ENCODE assay signal across 8 cellular contexts in genomic region chr3:197003461-197004385, GRCh38. TPM values are rescaled to one million over a fixed set of nuclear protein-coding genes. Genes with fewer than 3 reads are reported as not detected.
DNase-seq lines count a peak whose midpoint lies in the region; ATAC-seq and TF ChIP-seq lines count a peak whose summit lies in the region.

No MANE protein-coding gene starts in this region.

- WGBS in esophagus, 2 donors: 14 to 16% methylated on average over 59 to 61 of the region's 61 CpGs

- POLR2A ChIA-PET in WTC11 (lab: Charles Lee): no interaction called here

- no peaks in the 10 kb centered on the region for H4K20me1 ChIP-seq in osteoblast (ENCODE audit: insufficient read depth, low read length)

- TF ChIP-seq CTCF in WTC11 (IDR thresholded peaks at IDR 0.05) (no peak), osteoblast (IDR thresholded peaks at IDR 0.05; ENCODE audit: extremely low read depth, low read depth, low read length) (no peak)

- CTCF ChIA-PET in WTC11 (lab: Charles Lee): interaction anchor here (0.7 to 5.1 kb wide), 6 partner anchors 8 to 61 kb away, joined by 3 to 48 read pairs (median 4); partner anchors contain the start of genes MELTF and NCBP2

- peak; percentile 45 for ATAC-seq in WTC11

- H3K4me3 ChIP-seq in esophagus (ENCODE audit: low read depth in 1 of 2, low read length in 2 of 2): peak overlapping the region; percentile 60
- H3K4me3 ChIP-seq in osteoblast (ENCODE audit: insufficient read depth, low read length): peak overlapping the region; percentile 69

- peak overlapping the region; percentile 71 for H3K4me3 Mint-ChIP-seq in WTC11

- H3K27me3 ChIP-seq in esophagus (ENCODE audit: control insufficient read depth in 1 of 2, insufficient read depth in 2 of 2, low read length in 2 of 2) (no peaks in the 10 kb centered on the region), osteoblast (ENCODE audit: insufficient read depth, low read length) (no peaks in the 10 kb centered on the region)

- peak overlapping the region; percentile 56 for H2AFZ ChIP-seq in osteoblast (ENCODE audit: low read length)

- no peaks in the 10 kb centered on the region for H3K79me2 ChIP-seq in osteoblast (ENCODE audit: insufficient read depth, low read length)

- peak overlapping the region; percentile 75 for H3K4me2 ChIP-seq in osteoblast (ENCODE audit: insufficient read depth, low read length)

- DNase-seq in activated T-cell treated with anti-CD3 and anti-CD28 coated beads for 1 hour (ENCODE audit: low read depth): peak; percentile 13
- DNase-seq in activated T-cell treated with anti-CD3 and anti-CD28 coated beads for 4 hours: no peak
- peak; percentile 67 for DNase-seq in HuH-7 (ENCODE audit: low spot score)
- no peak for DNase-seq in WTC11 (ENCODE audit: low spot score)
- DNase-seq in osteoblast (ENCODE audit: insufficient read length, low spot score, missing footprints): no peak
- DNase-seq in H4 (ENCODE audit: low spot score): no peak
- DNase-seq in mesenteric fat pad (ENCODE audit: low spot score): no peak

- H3K27ac ChIP-seq in esophagus (ENCODE audit: low read depth in 2 of 2, low read length in 1 of 2): peak overlapping the region; percentile 88
- H3K27ac ChIP-seq in osteoblast (ENCODE audit: low read depth, low read length): no peak overlapping the region

- H3K27ac Mint-ChIP-seq in WTC11: no peak overlapping the region

- no peaks in the 10 kb centered on the region for H3K36me3 ChIP-seq in esophagus (ENCODE audit: control insufficient read depth in 2 of 2, insufficient read depth in 2 of 2, low read length in 1 of 2)
- no peaks in the 10 kb centered on the region for H3K36me3 ChIP-seq in osteoblast (ENCODE audit: insufficient read depth, low read length)

- H3K4me1 ChIP-seq in esophagus (ENCODE audit: control insufficient read depth in 2 of 2, insufficient read depth in 2 of 2, low read length in 1 of 2) (peaks cover 0 to 8% of the 10 kb centered on the region in 2 donors), osteoblast (ENCODE audit: insufficient read depth, low read length) (peaks cover 8% of the 10 kb centered on the region)

- peaks cover 29% of the 10 kb centered on the region for H3K27me3 Mint-ChIP-seq in WTC11 (ENCODE audit: low read depth)

- peaks cover 15% of the 10 kb centered on the region for H3K4me1 Mint-ChIP-seq in WTC11

- H3K9me3 Mint-ChIP-seq in WTC11: no peaks in the 10 kb centered on the region

- H3K9me3 ChIP-seq in esophagus (ENCODE audit: control insufficient read depth in 2 of 2, insufficient read depth in 1 of 2, low read depth in 1 of 2, low read length in 1 of 2) (peaks cover 0 to 3% of the 10 kb centered on the region in 2 donors), osteoblast (ENCODE audit: low read depth, low read length) (no peaks in the 10 kb centered on the region)

- no peaks in the 10 kb centered on the region for H3K36me3 Mint-ChIP-seq in WTC11

TF ChIP-seq in WTC11, 78 proteins besides CTCF, POLR2A, EP300 and RAD21 (continues in another document):
- no peak for TF ChIP-seq NR1H2 (CRISPR knock-in tag; IDR thresholded peaks at IDR 0.05)
- no peak for TF ChIP-seq GRHL2 (CRISPR knock-in tag; IDR thresholded peaks at IDR 0.05; ENCODE audit: insufficient replicate concordance, severe bottlenecking)
- TF ChIP-seq ZSCAN18 (CRISPR knock-in tag; IDR thresholded peaks at IDR 0.05): no peak
- TF ChIP-seq FOXP4 (CRISPR knock-in tag; IDR thresholded peaks at IDR 0.05): no peak
- TF ChIP-seq ZNF671 (CRISPR knock-in tag; IDR thresholded peaks at IDR 0.05): no peak
- TF ChIP-seq STAT6 (CRISPR knock-in tag; conservative IDR thresholded peaks at IDR 0.05; ENCODE audit: low read depth): no peak
- no peak for TF ChIP-seq SMAD3 (CRISPR knock-in tag; IDR thresholded peaks at IDR 0.05; ENCODE audit: borderline replicate concordance)
- no peak for TF ChIP-seq CREM (CRISPR knock-in tag; IDR thresholded peaks at IDR 0.05)
- TF ChIP-seq TEAD4 (CRISPR knock-in tag; IDR thresholded peaks at IDR 0.05): no peak
- TF ChIP-seq PRRX2 (CRISPR knock-in tag; IDR thresholded peaks at IDR 0.05): no peak
- TF ChIP-seq ETV6 (CRISPR knock-in tag; IDR thresholded peaks at IDR 0.05): no peak
- no peak for TF ChIP-seq MAX (CRISPR knock-in tag; IDR thresholded peaks at IDR 0.05)
- TF ChIP-seq ZNF512 (CRISPR knock-in tag; IDR thresholded peaks at IDR 0.05; ENCODE audit: borderline replicate concordance): no peak
- no peak for TF ChIP-seq MLX (CRISPR knock-in tag; IDR thresholded peaks at IDR 0.05)

RNA-seq across cellular contexts. Expression of gene MELTF, which starts 25.9 kb away (rescaled TPM):
- total RNA-seq in WTC11 (2021) (7.3 to 9.5 TPM (median 8.7 TPM) in 3 replicates), osteoblast (2.4 and 5.1 TPM in 2 replicates), mesenteric fat pad (28.2 TPM)
- 1 to 10 TPM; 1.9 to 3.0 TPM for polyA plus RNA-seq in esophagus
- 4.9 and 7.0 TPM in 2 replicates for total RNA-seq in H4 (2014; rRNA removed; shearing (Covaris generic))

RNA-seq across cellular contexts. Expression of gene PIGZ, which starts 35.1 kb away (rescaled TPM):
- total RNA-seq in WTC11 (2021) (0.21 to 0.55 TPM (median 0.37 TPM) in 3 replicates), osteoblast (2.9 and 4.0 TPM in 2 replicates), mesenteric fat pad (10.2 TPM)
- polyA plus RNA-seq in esophagus: 1 to 10 TPM; 2.2 to 3.6 TPM
- total RNA-seq in H4 (2014; rRNA removed; shearing (Covaris generic)): 0.89 and 1.7 TPM in 2 replicates

Comparison
In these comparisons a context has a peak if more than half of its experiments do, and no peak if none do; other contexts are left out.
1. DNase-seq: peak in activated T-cell treated with anti-CD3 and anti-CD28 coated beads for 1 hour (single experiment) and HuH-7 (single experiment); none in activated T-cell treated with anti-CD3 and anti-CD28 coated beads for 4 hours (single experiment), WTC11 (single experiment), osteoblast (single experiment), H4 (single experiment) and mesenteric fat pad (single experiment).